Comparison of ENCODE assay signal across 10 cellular contexts in the genomic region with DNA sequence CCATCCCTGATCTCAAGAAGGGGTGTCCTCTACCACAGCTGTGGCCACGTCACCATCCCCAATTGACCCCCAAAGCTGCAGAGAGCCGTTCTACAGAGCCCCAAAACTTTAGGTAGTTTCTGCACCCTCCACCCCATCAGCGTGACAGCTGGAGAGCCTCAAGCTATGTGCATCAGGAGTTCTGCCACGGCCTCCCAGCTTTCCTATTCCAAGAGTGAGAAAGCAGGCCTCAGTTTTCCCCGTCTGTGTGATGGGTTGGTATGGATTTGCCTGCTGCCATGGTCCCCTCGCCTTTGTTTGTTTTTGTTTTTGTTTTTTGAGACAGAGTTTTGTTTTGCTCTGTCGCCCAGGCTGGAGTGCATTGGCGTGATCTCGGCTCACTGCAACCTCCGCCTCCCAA. TPM values are rescaled to one million over a fixed set of nuclear protein-coding genes. Genes with fewer than 3 reads are reported as not detected.
DNase-seq lines count a peak whose midpoint lies in the region; ATAC-seq and TF ChIP-seq lines count a peak whose summit lies in the region.
"Had no signal": no experiment of that assay in that cellular context is flagged by ENCODE, and none has a peak within 500 bp of the region (broad histone marks: within the 10 kb centered on the region; RNA-seq: fewer than 3 reads in every experiment).

No MANE protein-coding gene starts in this region.

- no peaks in the 10 kb centered on the region for H3K27me3 ChIP-seq in AG04450 (ENCODE audit: control insufficient read depth, insufficient read depth, low read length)
- H3K27me3 ChIP-seq in MG63 = no peaks in the 10 kb centered on the region

- peaks cover 71% of the 10 kb centered on the region for H3K36me3 Mint-ChIP-seq in dendritic cell treated with granulocyte-macrophage colony-stimulating factor and Interleukin-4, amounts not matched to agents 40 ng/mL and 50 ng/mL, for 4 days (ENCODE audit: low read depth)
- no peaks in the 10 kb centered on the region for H3K36me3 Mint-ChIP-seq in nephron progenitor cell (ENCODE audit: low read depth)

- intact Hi-C loops in dendritic cell treated with granulocyte-macrophage colony-stimulating factor and Interleukin-4, amounts not matched to agents 40 ng/mL and 50 ng/mL, for 4 days (cut with micrococcal nuclease) = loop anchor here (2.0 kb wide), 2 partner anchors 21 to 25 kb away; no protein-coding TSS in a partner anchor

- no peak for TF ChIP-seq CTCF in AG04450 (IDR thresholded peaks at IDR 0.05; ENCODE audit: low read depth, low read length)
- TF ChIP-seq CTCF in nephron progenitor cell (IDR thresholded peaks at IDR 0.05) = no peak
- TF ChIP-seq CTCF in GM10248 (IDR thresholded peaks at IDR 0.05; ENCODE audit: control extremely low read depth, extremely low read depth, low read depth, missing control alignments) = no peak

- H3K4me1 Mint-ChIP-seq in dendritic cell treated with granulocyte-macrophage colony-stimulating factor and Interleukin-4, amounts not matched to agents 40 ng/mL and 50 ng/mL, for 4 days (ENCODE audit: low read depth) = peaks cover 62% of the 10 kb centered on the region
- peaks cover 49% of the 10 kb centered on the region for H3K4me1 Mint-ChIP-seq in nephron progenitor cell

- no peaks in the 10 kb centered on the region for H3K9me3 Mint-ChIP-seq in dendritic cell treated with granulocyte-macrophage colony-stimulating factor and Interleukin-4, amounts not matched to agents 40 ng/mL and 50 ng/mL, for 4 days
- no peaks in the 10 kb centered on the region for H3K9me3 Mint-ChIP-seq in nephron progenitor cell

- ATAC-seq in GM18502 (IDR thresholded peaks at IDR 0.05; ENCODE audit: poor library complexity, unreplicated experiment) = no peak

- CTCF ChIA-PET in AG04450 (lab: Charles Lee) = interaction anchor here (0.7 to 1.9 kb wide), 3 partner anchors 23 to 27 kb away, joined by 3 to 9 read pairs (median 5); no protein-coding TSS in a partner anchor
- CTCF ChIA-PET in GM10248 (lab: Yijun Ruan, JAX) = interaction anchor here (1.2 to 6.0 kb wide), 6 partner anchors 12 to 62 kb away, joined by 3 to 57 read pairs (median 6); no protein-coding TSS in a partner anchor

- no peak for DNase-seq in AG04450 (ENCODE audit: low read depth, low spot score)
- no peak for DNase-seq in MG63
- DNase-seq in nephron progenitor cell = no peak
- DNase-seq in HUDEP-2 (lab: John Stamatoyannopoulos, UW; ENCODE audit: unreplicated experiment in 76 of 76) = no peak
- no peak for DNase-seq in GM10248 (ENCODE audit: extremely low spot score)
- no peak for DNase-seq in KG1 (lab: John Stamatoyannopoulos, UW)
- DNase-seq: head of caudate nucleus, NCI-H2029 treated with DMSO at 0.1 percent for 48 hours had no signal

- peak overlapping the region; percentile 97 for H3K4me3 Mint-ChIP-seq in dendritic cell treated with granulocyte-macrophage colony-stimulating factor and Interleukin-4, amounts not matched to agents 40 ng/mL and 50 ng/mL, for 4 days
- peak overlapping the region; percentile 54 for H3K4me3 Mint-ChIP-seq in nephron progenitor cell

- peaks cover 49% of the 10 kb centered on the region for H3K36me3 ChIP-seq in MG63

- H3K9me3 ChIP-seq in AG04450 (ENCODE audit: control insufficient read depth, insufficient read depth, low read length) = no peaks in the 10 kb centered on the region
- H3K9me3 ChIP-seq in MG63 = no peaks in the 10 kb centered on the region

- peak overlapping the region; percentile 73 for H3K4me3 ChIP-seq in AG04450 (ENCODE audit: low read depth, low read length)
- peak overlapping the region; percentile 75 for H3K4me3 ChIP-seq in MG63

- no peak overlapping the region for H3K27ac ChIP-seq in AG04450 (ENCODE audit: low read depth, low read length)

- H3K27me3 Mint-ChIP-seq in dendritic cell treated with granulocyte-macrophage colony-stimulating factor and Interleukin-4, amounts not matched to agents 40 ng/mL and 50 ng/mL, for 4 days = no peaks in the 10 kb centered on the region
- peaks cover 96% of the 10 kb centered on the region for H3K27me3 Mint-ChIP-seq in nephron progenitor cell (ENCODE audit: low read depth, poor library complexity)

- H3K27ac Mint-ChIP-seq in dendritic cell treated with granulocyte-macrophage colony-stimulating factor and Interleukin-4, amounts not matched to agents 40 ng/mL and 50 ng/mL, for 4 days = peak overlapping the region; percentile 97
- H3K27ac Mint-ChIP-seq in nephron progenitor cell = no peak overlapping the region

- POLR2A ChIA-PET in AG04450 (lab: Yijun Ruan, JAX) = no interaction called here
- POLR2A ChIA-PET in GM10248 (lab: Yijun Ruan, JAX) = interaction anchor here (1.2 kb wide), 1 partner anchor 17 kb away, joined by 6 read pairs; no protein-coding TSS in a partner anchor

RNA-seq across cellular contexts. Expression of a gene that starts 1.5 kb away (rescaled TPM):
- polyA plus RNA-seq in AG04450 (2011; rRNA removed) = 5.6 and 11.0 TPM in 2 replicates
- 10.0 and 11.3 TPM in 2 replicates for polyA minus RNA-seq in AG04450 (2011; rRNA and poly(A)+ RNA removed)
- total RNA-seq in MG63 (2014; rRNA removed; shearing (Covaris generic); ENCODE audit: low replicate concordance) = 2.2 and 3.6 TPM in 2 replicates

RNA-seq across cellular contexts. Expression of a gene that starts 27.7 kb away (rescaled TPM):
- polyA plus RNA-seq in AG04450 (2011; rRNA removed) = not detected in 2 replicates
- polyA minus RNA-seq in AG04450 (2011; rRNA and poly(A)+ RNA removed) = not detected in 2 replicates
- total RNA-seq in MG63 (2014; rRNA removed; shearing (Covaris generic); ENCODE audit: low replicate concordance) = not detected in 2 replicates

RNA-seq across cellular contexts. Expression of a gene that starts 51.0 kb away (rescaled TPM):
- not detected in 2 replicates for polyA plus RNA-seq in AG04450 (2011; rRNA removed)
- polyA minus RNA-seq in AG04450 (2011; rRNA and poly(A)+ RNA removed) = not detected in 2 replicates
- total RNA-seq in MG63 (2014; rRNA removed; shearing (Covaris generic); ENCODE audit: low replicate concordance) = 0.92 TPM in 1 of 2 replicates, not detected in the other

RNA-seq across cellular contexts. Expression of a gene that starts 58.9 kb away (rescaled TPM):
- 8.4 and 9.7 TPM in 2 replicates for polyA plus RNA-seq in AG04450 (2011; rRNA removed)
- polyA minus RNA-seq in AG04450 (2011; rRNA and poly(A)+ RNA removed) = 5.6 and 8.0 TPM in 2 replicates
- total RNA-seq in MG63 (2014; rRNA removed; shearing (Covaris generic); ENCODE audit: low replicate concordance) = 4.1 and 6.1 TPM in 2 replicates
